28 cellular contexts compared by ENCODE assay signal in genomic region chr7:41655470-41655869, GRCh38. TPM values are rescaled to one million over a fixed set of nuclear protein-coding genes. Genes with fewer than 3 reads are reported as not detected.
"Had no signal": no experiment of that assay in that cellular context is flagged by ENCODE, and none has a peak within 500 bp of the region (broad histone marks: within the 10 kb centered on the region; RNA-seq: fewer than 3 reads in every experiment).

No MANE protein-coding gene starts in this region.

- H3K27me3 Mint-ChIP-seq: activated CD8-positive, alpha-beta memory T cell treated with anti-CD3 and anti-CD28 coated beads, Interleukin-2, amount 10 ng/mL, durations not matched to agents 7 days and 5 days; brain; effector memory CD8-positive, alpha-beta T cell had no signal

- H3K4me1 Mint-ChIP-seq: activated B cell treated with CpG ODN at 0.5 μM for 24 hours; activated CD4-positive, alpha-beta T cell treated with anti-CD3 and anti-CD28 coated beads for 36 hours; activated CD8-positive, alpha-beta memory T cell treated with anti-CD3 and anti-CD28 coated beads, Interleukin-2, amount 10 ng/mL, durations not matched to agents 7 days and 5 days; neural crest cell had no signal

- H3K4me3 Mint-ChIP-seq: activated B cell treated with CpG ODN at 0.5 μM for 24 hours; activated CD4-positive, alpha-beta T cell treated with anti-CD3 and anti-CD28 coated beads for 36 hours; activated CD8-positive, alpha-beta memory T cell treated with anti-CD3 and anti-CD28 coated beads, Interleukin-2, amount 10 ng/mL, durations not matched to agents 7 days and 5 days; activated CD8-positive, alpha-beta T cell treated with anti-CD3 and anti-CD28 coated beads, Interleukin-2, amount 10 ng/mL, durations not matched to agents 7 days and 5 days; brain; effector memory CD8-positive, alpha-beta T cell; neural crest cell; T-helper 2 cell treated with Interferon-gamma antibody and Interleukin-4, amounts not matched to agents 5 μg/mL and 100 μg/mL, for 36 hours had no signal

- H3K36me3 ChIP-seq: cardiac muscle cell, lower lobe of right lung, spleen, suprapubic skin, tibial nerve had no signal

- H3K4me3 ChIP-seq: cardiac muscle cell, coronary artery, dorsolateral prefrontal cortex, lower lobe of right lung, spleen, suprapubic skin, tibial nerve had no signal

- H3K4me1 ChIP-seq: lower lobe of right lung, parathyroid adenoma, spleen, suprapubic skin, tibial nerve had no signal

- DNase-seq: activated B cell treated with CpG ODN at 0.5 μM for 24 hours; activated CD4-positive, alpha-beta T cell treated with anti-CD3 and anti-CD28 coated beads for 36 hours; activated CD8-positive, alpha-beta memory T cell treated with anti-CD3 and anti-CD28 coated beads, Interleukin-2, amount 10 ng/mL, durations not matched to agents 7 days and 5 days; activated CD8-positive, alpha-beta T cell treated with anti-CD3 and anti-CD28 coated beads, Interleukin-2, amount 10 ng/mL, durations not matched to agents 7 days and 5 days; activated T-cell treated with anti-CD3 and anti-CD28 coated beads, Interleukin-2, amount 50 U/mL, for 48 hours; aorta; cerebellar nuclear complex; dorsolateral prefrontal cortex; effector memory CD8-positive, alpha-beta T cell; foreskin fibroblast; head of caudate nucleus; hippocampal formation; lower lobe of right lung; nucleus accumbens; right cardiac atrium; spleen; stimulated activated naive CD4-positive, alpha-beta T cell; T-helper 1 cell had no signal

- H3K27me3 ChIP-seq: cardiac muscle cell, spleen, suprapubic skin, tibial nerve had no signal

- H3K79me2 ChIP-seq: parathyroid adenoma had no signal

- H3K36me3 Mint-ChIP-seq: activated CD8-positive, alpha-beta memory T cell treated with anti-CD3 and anti-CD28 coated beads, Interleukin-2, amount 10 ng/mL, durations not matched to agents 7 days and 5 days; activated naive CD4-positive, alpha-beta T cell treated with anti-CD3 and anti-CD28 coated beads, Interleukin-2, amount 50 U/mL, for 72 hours; brain had no signal

- H3K9me3 ChIP-seq: lower lobe of right lung, spleen, suprapubic skin, tibial nerve had no signal

- H2AFZ ChIP-seq: parathyroid adenoma had no signal

- H3K9me3 Mint-ChIP-seq: activated B cell treated with CpG ODN at 0.5 μM for 24 hours; activated T-helper 2 cell treated with anti-CD3 and anti-CD28 coated beads, Interferon-gamma antibody, Interleukin-2, Interleukin-4, amounts not matched to agents 10 μg/mL and 5 μg/mL and 100 μg/mL, durations not matched to agents 14 hours and 24 hours and 36 hours; brain; neural crest cell; T-helper 2 cell treated with Interferon-gamma antibody and Interleukin-4, amounts not matched to agents 5 μg/mL and 100 μg/mL, for 36 hours had no signal

- H3K27ac ChIP-seq: cardiac muscle cell, coronary artery, dorsolateral prefrontal cortex, lower lobe of right lung, parathyroid adenoma, spleen, suprapubic skin, tibial nerve had no signal

- ATAC-seq: activated CD4-positive, alpha-beta T cell treated with anti-CD3 and anti-CD28 coated beads for 36 hours; activated CD8-positive, alpha-beta memory T cell treated with anti-CD3 and anti-CD28 coated beads, Interleukin-2, amount 10 ng/mL, durations not matched to agents 7 days and 5 days; activated CD8-positive, alpha-beta T cell treated with anti-CD3 and anti-CD28 coated beads, Interleukin-2, amount 10 ng/mL, durations not matched to agents 7 days and 5 days; activated naive CD4-positive, alpha-beta T cell treated with anti-CD3 and anti-CD28 coated beads, Interleukin-2, amount 50 U/mL, for 72 hours; effector memory CD8-positive, alpha-beta T cell; lower lobe of right lung; right cardiac atrium had no signal

- H3K9ac ChIP-seq: parathyroid adenoma had no signal

- H3K27ac Mint-ChIP-seq: activated B cell treated with CpG ODN at 0.5 μM for 24 hours; activated CD4-positive, alpha-beta T cell treated with anti-CD3 and anti-CD28 coated beads for 36 hours; activated CD8-positive, alpha-beta memory T cell treated with anti-CD3 and anti-CD28 coated beads, Interleukin-2, amount 10 ng/mL, durations not matched to agents 7 days and 5 days; activated CD8-positive, alpha-beta T cell treated with anti-CD3 and anti-CD28 coated beads, Interleukin-2, amount 10 ng/mL, durations not matched to agents 7 days and 5 days; activated naive CD4-positive, alpha-beta T cell treated with anti-CD3 and anti-CD28 coated beads, Interleukin-2, amount 50 U/mL, for 72 hours; activated T-helper 2 cell treated with anti-CD3 and anti-CD28 coated beads, Interferon-gamma antibody, Interleukin-2, Interleukin-4, amounts not matched to agents 10 μg/mL and 5 μg/mL and 100 μg/mL, durations not matched to agents 14 hours and 24 hours and 36 hours; effector memory CD8-positive, alpha-beta T cell; T-helper 2 cell treated with Interferon-gamma antibody and Interleukin-4, amounts not matched to agents 5 μg/mL and 100 μg/mL, for 36 hours had no signal

RNA-seq across cellular contexts. Expression of gene INHBA, which starts 47.4 kb away (rescaled TPM):
- total RNA-seq: activated CD4-positive, alpha-beta T cell treated with anti-CD3 and anti-CD28 coated beads for 36 hours; activated CD8-positive, alpha-beta memory T cell treated with anti-CD3 and anti-CD28 coated beads, Interleukin-2, amount 10 ng/mL, durations not matched to agents 7 days and 5 days; activated CD8-positive, alpha-beta T cell treated with anti-CD3 and anti-CD28 coated beads, Interleukin-2, amount 10 ng/mL, durations not matched to agents 7 days and 5 days had no signal
